In the genomic region with DNA sequence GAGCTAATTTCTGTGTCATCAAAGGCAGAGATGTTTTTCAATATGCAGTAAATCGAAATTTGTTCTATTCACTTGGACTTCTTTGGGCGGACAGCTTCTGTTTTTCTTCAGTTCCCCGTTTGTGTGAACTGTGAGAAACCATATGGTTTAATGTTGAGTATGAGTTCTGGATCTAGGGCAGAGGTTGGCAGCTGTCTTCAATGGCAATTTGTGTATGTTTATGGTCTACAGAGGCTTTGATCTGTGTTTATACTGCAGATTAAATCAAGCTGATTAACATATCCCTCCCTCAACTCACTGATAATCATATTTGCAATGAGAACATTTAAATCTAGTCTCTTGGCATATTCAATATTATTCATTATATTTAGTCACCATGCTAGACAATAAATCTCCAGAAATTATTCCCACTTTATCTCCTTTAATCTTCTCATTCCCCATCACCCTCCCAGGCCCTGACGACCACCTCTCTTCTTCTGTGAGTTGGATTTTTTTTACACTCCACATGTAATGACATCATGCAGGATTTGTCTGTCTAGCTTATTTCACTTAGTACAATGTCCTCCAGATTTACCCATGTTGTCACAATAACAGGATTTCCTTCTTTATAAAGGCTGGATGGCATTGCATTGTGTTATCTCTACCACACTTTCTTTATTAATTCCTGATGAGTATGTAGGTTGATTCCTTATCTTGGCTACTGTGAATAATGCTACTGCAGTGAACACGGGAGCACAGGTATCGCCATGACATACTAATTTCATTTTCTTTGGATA, we compare ENCODE assay signal across 19 cellular contexts. TPM values are rescaled to one million over a fixed set of nuclear protein-coding genes. Genes with fewer than 3 reads are reported as not detected.
DNase-seq lines count a peak whose midpoint lies in the region; ATAC-seq, FAIRE-seq and TF ChIP-seq lines count a peak whose summit lies in the region.
"Had no signal": no experiment of that assay in that cellular context is flagged by ENCODE, and none has a peak within 500 bp of the region (broad histone marks: within the 10 kb centered on the region; RNA-seq: fewer than 3 reads in every experiment).

No MANE protein-coding gene starts in this region.

- H3K27me3 Mint-ChIP-seq in activated naive CD4-positive, alpha-beta T cell treated with anti-CD3 and anti-CD28 coated beads, Interleukin-2, amount 50 U/mL, for 24 hours: no peaks in the 10 kb centered on the region
- H3K27me3 Mint-ChIP-seq in naive B cell: no peaks in the 10 kb centered on the region
- H3K27me3 Mint-ChIP-seq in activated T-helper 1 cell treated with anti-CD3 and anti-CD28 coated beads, Interleukin-12 subunit alpha, Interleukin-12 subunit beta, Interleukin-2, Interleukin-4 antibody, amounts not matched to agents 30 ng/mL and 10 ng/mL and 1 ng/mL, durations not matched to agents 14 hours and 24 hours and 36 hours (ENCODE audit: insufficient read depth): no peaks in the 10 kb centered on the region
- H3K27me3 Mint-ChIP-seq: activated naive CD8-positive, alpha-beta T cell treated with anti-CD3 and anti-CD28 coated beads, Interleukin-2, amount 10 ng/mL, durations not matched to agents 7 days and 5 days; activated T-cell treated with anti-CD3 and anti-CD28 coated beads, Interleukin-2, amount 50 U/mL, for 24 hours; CD4-positive, CD25-positive, alpha-beta regulatory T cell had no signal

- peaks cover 31% of the 10 kb centered on the region for H3K36me3 Mint-ChIP-seq in activated naive CD4-positive, alpha-beta T cell treated with anti-CD3 and anti-CD28 coated beads, Interleukin-2, amount 50 U/mL, for 24 hours
- H3K36me3 Mint-ChIP-seq in naive B cell: no peaks in the 10 kb centered on the region
- peaks cover 12% of the 10 kb centered on the region for H3K36me3 Mint-ChIP-seq in activated T-helper 1 cell treated with anti-CD3 and anti-CD28 coated beads, Interleukin-12 subunit alpha, Interleukin-12 subunit beta, Interleukin-2, Interleukin-4 antibody, amounts not matched to agents 30 ng/mL and 10 ng/mL and 1 ng/mL, durations not matched to agents 14 hours and 24 hours and 36 hours (ENCODE audit: low read depth)

- peaks cover 8% of the 10 kb centered on the region for H3K4me1 ChIP-seq in endothelial cell of umbilical vein (ENCODE audit: control insufficient read depth, extremely low read depth, insufficient read depth, low read length)
- peaks cover 13% of the 10 kb centered on the region for H3K4me1 ChIP-seq in vagina
- H3K4me1 ChIP-seq: breast epithelium had no signal

- ATAC-seq in naive B cell (ENCODE audit: low read depth in 2 of 2): no peak
- ATAC-seq in HG03045 (IDR thresholded peaks at IDR 0.05; ENCODE audit: unreplicated experiment): no peak
- ATAC-seq in left cardiac atrium: no peak

- no peak overlapping the region for H3K4me2 ChIP-seq in endothelial cell of umbilical vein (ENCODE audit: insufficient read depth, low read length)

- intact Hi-C loops in endothelial cell of umbilical vein (cut with micrococcal nuclease) (no loop called here), vagina (cut with DNase I) (no loop called here), left cardiac atrium (cut with DNase I) (no loop called here)
- intact Hi-C loops in activated T-helper 1 cell treated with anti-CD3 and anti-CD28 coated beads, Interleukin-12 subunit alpha, Interleukin-12 subunit beta, Interleukin-2, Interleukin-4 antibody, amounts not matched to agents 30 ng/mL and 10 ng/mL and 1 ng/mL, durations not matched to agents 14 hours and 24 hours and 36 hours (cut with micrococcal nuclease): no loop called here

- no peak for DNase-seq in activated naive CD4-positive, alpha-beta T cell (lab: John Stamatoyannopoulos, UW)
- DNase-seq in endothelial cell of umbilical vein (ENCODE audit: low read depth, low spot score) (peak; percentile 49), naive B cell (peak; percentile 6), vagina (ENCODE audit: extremely low spot score in 2 of 2) (no peak), left cardiac atrium (no peak)
- no peak for DNase-seq in activated T-helper 1 cell treated with anti-CD3 and anti-CD28 coated beads, Interleukin-12 subunit alpha, Interleukin-12 subunit beta, Interleukin-2, Interleukin-4 antibody, amounts not matched to agents 30 ng/mL and 10 ng/mL and 1 ng/mL, durations not matched to agents 14 hours and 24 hours and 36 hours (ENCODE audit: low spot score)
- DNase-seq: activated CD4-positive, alpha-beta T cell treated with anti-CD3 and anti-CD28 coated beads, Interleukin-2, amount 50 U/mL, for 48 hours; activated naive CD8-positive, alpha-beta T cell treated with anti-CD3 and anti-CD28 coated beads, Interleukin-2, amount 10 ng/mL, durations not matched to agents 7 days and 5 days; activated T-cell treated with anti-CD3 and anti-CD28 coated beads, Interleukin-2, amount 50 U/mL, for 24 hours; CD4-positive, CD25-positive, alpha-beta regulatory T cell; cortex of kidney; erythroblast; NCI-H1436 treated with DMSO at 0.1 percent for 48 hours; NCI-H226; RPMI8226 had no signal

- CTCF ChIA-PET in endothelial cell of umbilical vein (lab: Charles Lee): no interaction called here

- dilution Hi-C loops in endothelial cell of umbilical vein (cut with MboI; ENCODE audit: extremely low pct_ligation_motif_present, low sequenced_read_pairs): no loop called here

- H3K9ac ChIP-seq in endothelial cell of umbilical vein (replicated peaks; ENCODE audit: extremely low read depth, insufficient read depth, low read length): no peak overlapping the region

- H3K27ac ChIP-seq in endothelial cell of umbilical vein (ENCODE audit: insufficient read depth, low read depth, low read length) (peak overlapping the region; percentile 1), vagina (peak overlapping the region; percentile 73)

- H3K27me3 ChIP-seq in endothelial cell of umbilical vein (ENCODE audit: control insufficient read depth in 2 of 2, insufficient read depth in 2 of 2, low read length in 2 of 2): no peaks in the 10 kb centered on the region
- H3K27me3 ChIP-seq in vagina: no peaks in the 10 kb centered on the region
- H3K27me3 ChIP-seq: breast epithelium had no signal

- H3K4me3 ChIP-seq in endothelial cell of umbilical vein (replicated peaks in 1 of 3; ENCODE audit: insufficient read depth in 1 of 3, low read depth in 1 of 3, low read length in 3 of 3): no peak overlapping the region
- H3K4me3 ChIP-seq in vagina: no peak overlapping the region
- H3K4me3 ChIP-seq: breast epithelium had no signal

- BruUV-seq in endothelial cell of umbilical vein (replicated peaks; lab: Mats Ljungman, UMichigan): no TSS peak

- TF ChIP-seq CTCF in endothelial cell of umbilical vein (IDR thresholded peaks at IDR 0.05; ENCODE audit: extremely low read depth in 1 of 2, insufficient read depth in 1 of 2, low read depth in 1 of 2, low read length in 2 of 2) (no peak), vagina (IDR thresholded peaks at IDR 0.05) (no peak)

- H3K36me3 ChIP-seq in endothelial cell of umbilical vein (ENCODE audit: control insufficient read depth in 2 of 2, extremely low read depth in 1 of 2, insufficient read depth in 2 of 2, low read length in 2 of 2) (no peaks in the 10 kb centered on the region), vagina (no peaks in the 10 kb centered on the region)
- H3K36me3 ChIP-seq: breast epithelium had no signal

- peak overlapping the region; percentile 48 for H3K27ac Mint-ChIP-seq in activated naive CD4-positive, alpha-beta T cell treated with anti-CD3 and anti-CD28 coated beads, Interleukin-2, amount 50 U/mL, for 24 hours
- peak overlapping the region in 5 of 6 donors; percentile 39 to 96 (median 67) for H3K27ac Mint-ChIP-seq in naive B cell
- no peak overlapping the region for H3K27ac Mint-ChIP-seq in activated T-helper 1 cell treated with anti-CD3 and anti-CD28 coated beads, Interleukin-12 subunit alpha, Interleukin-12 subunit beta, Interleukin-2, Interleukin-4 antibody, amounts not matched to agents 30 ng/mL and 10 ng/mL and 1 ng/mL, durations not matched to agents 14 hours and 24 hours and 36 hours
- H3K27ac Mint-ChIP-seq: activated naive CD8-positive, alpha-beta T cell treated with anti-CD3 and anti-CD28 coated beads, Interleukin-2, amount 10 ng/mL, durations not matched to agents 7 days and 5 days; activated T-cell treated with anti-CD3 and anti-CD28 coated beads, Interleukin-2, amount 50 U/mL, for 24 hours had no signal

- no peaks in the 10 kb centered on the region for H4K20me1 ChIP-seq in endothelial cell of umbilical vein (replicated peaks; ENCODE audit: control insufficient read depth, extremely low read depth, insufficient read depth, low read length)

- H3K79me2 ChIP-seq in endothelial cell of umbilical vein (ENCODE audit: control insufficient read depth, insufficient read depth, low read length): no peaks in the 10 kb centered on the region

- H2AFZ ChIP-seq in endothelial cell of umbilical vein (ENCODE audit: low read depth, low read length): no peak overlapping the region

- H3K4me1 Mint-ChIP-seq in activated naive CD4-positive, alpha-beta T cell treated with anti-CD3 and anti-CD28 coated beads, Interleukin-2, amount 50 U/mL, for 24 hours: peaks cover 51% of the 10 kb centered on the region
- H3K4me1 Mint-ChIP-seq in naive B cell: peaks cover 5 to 7% (median 5%) of the 10 kb centered on the region in 3 donors
- no peaks in the 10 kb centered on the region for H3K4me1 Mint-ChIP-seq in activated T-helper 1 cell treated with anti-CD3 and anti-CD28 coated beads, Interleukin-12 subunit alpha, Interleukin-12 subunit beta, Interleukin-2, Interleukin-4 antibody, amounts not matched to agents 30 ng/mL and 10 ng/mL and 1 ng/mL, durations not matched to agents 14 hours and 24 hours and 36 hours (ENCODE audit: low read depth)

- H3K9me3 ChIP-seq in endothelial cell of umbilical vein (replicated peaks; ENCODE audit: control insufficient read depth, insufficient read depth, low read length) (no peaks in the 10 kb centered on the region), vagina (no peaks in the 10 kb centered on the region)
- H3K9me3 ChIP-seq: breast epithelium had no signal

- no peak for TF ChIP-seq POLR2A in endothelial cell of umbilical vein (IDR thresholded peaks at IDR 0.05; ENCODE audit: low read depth, low read length)
- no peak for TF ChIP-seq POLR2A in vagina (IDR thresholded peaks at IDR 0.05)

- H3K4me3 Mint-ChIP-seq in activated naive CD4-positive, alpha-beta T cell treated with anti-CD3 and anti-CD28 coated beads, Interleukin-2, amount 50 U/mL, for 24 hours: peak overlapping the region; percentile 19
- H3K4me3 Mint-ChIP-seq in naive B cell: peak overlapping the region in 1 of 8 donors; percentile 59
- no peak overlapping the region for H3K4me3 Mint-ChIP-seq in activated T-helper 1 cell treated with anti-CD3 and anti-CD28 coated beads, Interleukin-12 subunit alpha, Interleukin-12 subunit beta, Interleukin-2, Interleukin-4 antibody, amounts not matched to agents 30 ng/mL and 10 ng/mL and 1 ng/mL, durations not matched to agents 14 hours and 24 hours and 36 hours
- H3K4me3 Mint-ChIP-seq: activated naive CD8-positive, alpha-beta T cell treated with anti-CD3 and anti-CD28 coated beads, Interleukin-2, amount 10 ng/mL, durations not matched to agents 7 days and 5 days; activated T-cell treated with anti-CD3 and anti-CD28 coated beads, Interleukin-2, amount 50 U/mL, for 24 hours had no signal

- peak; percentile 33 for FAIRE-seq in endothelial cell of umbilical vein (lab: Jason Lieb, UNC)
- FAIRE-seq: GM18507 had no signal

- POLR2A ChIA-PET in endothelial cell of umbilical vein (lab: Charles Lee): no interaction called here

- no peaks in the 10 kb centered on the region for H3K9me3 Mint-ChIP-seq in activated naive CD4-positive, alpha-beta T cell treated with anti-CD3 and anti-CD28 coated beads, Interleukin-2, amount 50 U/mL, for 24 hours
- peaks cover 0 to 6% (median 0%) of the 10 kb centered on the region in 7 donors for H3K9me3 Mint-ChIP-seq in naive B cell
- H3K9me3 Mint-ChIP-seq in activated T-helper 1 cell treated with anti-CD3 and anti-CD28 coated beads, Interleukin-12 subunit alpha, Interleukin-12 subunit beta, Interleukin-2, Interleukin-4 antibody, amounts not matched to agents 30 ng/mL and 10 ng/mL and 1 ng/mL, durations not matched to agents 14 hours and 24 hours and 36 hours: peaks cover 17% of the 10 kb centered on the region

- H3K9me1 ChIP-seq in endothelial cell of umbilical vein (replicated peaks; ENCODE audit: control insufficient read depth, extremely low read depth, insufficient read depth, low read length): no peaks in the 10 kb centered on the region

RNA-seq across cellular contexts. Expression of a gene that starts 9.0 kb away (rescaled TPM):
- total RNA-seq in endothelial cell of umbilical vein: 11.2 TPM in 2 replicates
- 3.9 and 6.2 TPM in 2 replicates for polyA plus RNA-seq in endothelial cell of umbilical vein
- polyA plus RNA-seq in endothelial cell of umbilical vein (2011; cell fraction: cytosol; rRNA removed): 2.3 and 3.6 TPM in 2 replicates
- polyA plus RNA-seq in endothelial cell of umbilical vein (2011; cell fraction: nucleus; rRNA removed): 18.4 and 27.7 TPM in 2 replicates
- polyA plus RNA-seq in endothelial cell of umbilical vein (2012): 6.9 and 7.0 TPM in 2 replicates
- polyA minus RNA-seq in endothelial cell of umbilical vein: 6.4 and 9.2 TPM in 2 replicates
- polyA minus RNA-seq in endothelial cell of umbilical vein (2011; cell fraction: cytosol; rRNA and poly(A)+ RNA removed): 5.1 TPM
- 10.5 and 11.8 TPM in 2 replicates for polyA minus RNA-seq in endothelial cell of umbilical vein (2011; cell fraction: nucleus; rRNA and poly(A)+ RNA removed)
- 100 to 1,000 TPM in 2 of 6 donors, 10 to 100 TPM in 4; 35.2 to 141 (median 72.8) TPM for polyA plus RNA-seq in naive B cell (ENCODE audit: low read depth in 6 of 6)
- 72.7 TPM for total RNA-seq in vagina
- 17.9 and 19.6 TPM in 2 replicates for total RNA-seq in activated T-helper 1 cell treated with anti-CD3 and anti-CD28 coated beads, Interleukin-12 subunit alpha, Interleukin-12 subunit beta, Interleukin-2, Interleukin-4 antibody, amounts not matched to agents 30 ng/mL and 10 ng/mL and 1 ng/mL, durations not matched to agents 14 hours and 24 hours and 36 hours
- total RNA-seq in left cardiac atrium: 10 to 100 TPM; 10.4 to 36.1 TPM

Comparison
In these comparisons a context has a peak if more than half of its experiments do, and no peak if none do; other contexts are left out.
1. DNase-seq: peak in endothelial cell of umbilical vein (single experiment) and naive B cell (single experiment); none in activated naive CD4-positive, alpha-beta T cell (0 of 4), vagina (0 of 2), activated T-helper 1 cell treated with anti-CD3 and anti-CD28 coated beads, Interleukin-12 subunit alpha, Interleukin-12 subunit beta, Interleukin-2, Interleukin-4 antibody, amounts not matched to agents 30 ng/mL and 10 ng/mL and 1 ng/mL, durations not matched to agents 14 hours and 24 hours and 36 hours (single experiment) and left cardiac atrium (single experiment).